Comparison of ENCODE assay signal across 30 cellular contexts in genomic region chr10:28987555-28988320, GRCh38.
"Had no signal": no experiment of that assay in that cellular context is flagged by ENCODE, and none has a peak within 500 bp of the region (broad histone marks: within the 10 kb centered on the region; RNA-seq: fewer than 3 reads in every experiment).

No MANE protein-coding gene starts in this region.

- H3K27me3 Mint-ChIP-seq: activated CD4-positive, alpha-beta memory T cell treated with anti-CD3 and anti-CD28 coated beads for 36 hours; activated CD4-positive, alpha-beta T cell treated with anti-CD3 and anti-CD28 coated beads, Interleukin-2, amount 10 ng/mL, durations not matched to agents 7 days and 5 days had no signal

- H3K9me3 Mint-ChIP-seq: activated CD4-positive, alpha-beta memory T cell treated with anti-CD3 and anti-CD28 coated beads for 36 hours; activated CD4-positive, alpha-beta T cell treated with anti-CD3 and anti-CD28 coated beads, Interleukin-2, amount 10 ng/mL, durations not matched to agents 7 days and 5 days; activated naive CD4-positive, alpha-beta T cell treated with anti-CD3 and anti-CD28 coated beads for 36 hours; activated T-cell treated with anti-CD3 and anti-CD28 coated beads, Interleukin-2, amount 50 U/mL, for 4 hours; activated T-helper 17 cell treated with anti-CD3 and anti-CD28 coated beads, Interleukin-2, amount 50 U/mL, for 72 hours had no signal

- H3K4me3 Mint-ChIP-seq: activated CD4-positive, alpha-beta memory T cell treated with anti-CD3 and anti-CD28 coated beads for 36 hours; activated CD4-positive, alpha-beta T cell treated with anti-CD3 and anti-CD28 coated beads, Interleukin-2, amount 10 ng/mL, durations not matched to agents 7 days and 5 days; activated naive CD4-positive, alpha-beta T cell treated with anti-CD3 and anti-CD28 coated beads for 36 hours; activated naive CD8-positive, alpha-beta T cell; activated T-cell treated with anti-CD3 and anti-CD28 coated beads, Interleukin-2, amount 50 U/mL, for 4 hours; activated T-helper 17 cell treated with anti-CD3 and anti-CD28 coated beads, Interleukin-2, amount 50 U/mL, for 72 hours had no signal

- H3K27ac ChIP-seq: brain microvascular endothelial cell, cardiac muscle cell, SK-N-MC, VCaP had no signal

- H3K27me3 ChIP-seq: brain microvascular endothelial cell, cardiac muscle cell had no signal

- H3K36me3 Mint-ChIP-seq: activated CD4-positive, alpha-beta memory T cell treated with anti-CD3 and anti-CD28 coated beads for 36 hours; activated naive CD8-positive, alpha-beta T cell had no signal

- ATAC-seq: activated T-cell treated with anti-CD3 and anti-CD28 coated beads, Interleukin-2, amount 50 U/mL, for 4 hours; activated T-helper 17 cell treated with anti-CD3 and anti-CD28 coated beads, Interleukin-2, amount 50 U/mL, for 72 hours; Panc1; Right ventricle myocardium inferior had no signal

- H3K4me1 Mint-ChIP-seq: activated CD4-positive, alpha-beta T cell treated with anti-CD3 and anti-CD28 coated beads, Interleukin-2, amount 10 ng/mL, durations not matched to agents 7 days and 5 days; activated T-helper 17 cell treated with anti-CD3 and anti-CD28 coated beads, Interleukin-2, amount 50 U/mL, for 72 hours had no signal

- H3K27ac Mint-ChIP-seq: activated CD4-positive, alpha-beta memory T cell treated with anti-CD3 and anti-CD28 coated beads for 36 hours; activated CD4-positive, alpha-beta T cell treated with anti-CD3 and anti-CD28 coated beads, Interleukin-2, amount 10 ng/mL, durations not matched to agents 7 days and 5 days; activated naive CD4-positive, alpha-beta T cell treated with anti-CD3 and anti-CD28 coated beads for 36 hours; activated naive CD8-positive, alpha-beta T cell; activated T-helper 17 cell treated with anti-CD3 and anti-CD28 coated beads, Interleukin-2, amount 50 U/mL, for 72 hours had no signal

- H3K36me3 ChIP-seq: brain microvascular endothelial cell, cardiac muscle cell had no signal

- DNase-seq: activated CD4-positive, alpha-beta memory T cell treated with anti-CD3 and anti-CD28 coated beads for 36 hours; activated CD4-positive, alpha-beta T cell treated with anti-CD3 and anti-CD28 coated beads, Interleukin-2, amount 10 ng/mL, durations not matched to agents 7 days and 5 days; activated CD4-positive, CD25-positive, alpha-beta regulatory T cell; activated CD8-positive, alpha-beta memory T cell treated with anti-CD3 and anti-CD28 coated beads for 24 hours; activated gamma-delta T cell; activated naive CD4-positive, alpha-beta T cell treated with anti-CD3 and anti-CD28 coated beads for 36 hours; activated T-cell treated with anti-CD3 and anti-CD28 coated beads, Interleukin-2, amount 50 U/mL, for 4 hours; amygdala; brain microvascular endothelial cell; KG1; NCI-H1092; NCI-H1417; NCI-H1694; NCI-H2029; NCI-H2107; NCI-H2171 treated with DMSO at 0.1 percent for 48 hours; NCI-H226; NCI-H510A; NCI-H526 treated with DMSO at 0.1 percent for 48 hours; NK-92 treated with Interleukin-12 subunit alpha and Interleukin-12 subunit beta, amount 100 ng/mL, for 24 hours; OCI-M1; RPMI8226; T-helper 1 cell had no signal

- H3K4me3 ChIP-seq: cardiac muscle cell, SK-N-MC had no signal
